ENCODE assay signal across 8 cellular contexts in the genomic region with DNA sequence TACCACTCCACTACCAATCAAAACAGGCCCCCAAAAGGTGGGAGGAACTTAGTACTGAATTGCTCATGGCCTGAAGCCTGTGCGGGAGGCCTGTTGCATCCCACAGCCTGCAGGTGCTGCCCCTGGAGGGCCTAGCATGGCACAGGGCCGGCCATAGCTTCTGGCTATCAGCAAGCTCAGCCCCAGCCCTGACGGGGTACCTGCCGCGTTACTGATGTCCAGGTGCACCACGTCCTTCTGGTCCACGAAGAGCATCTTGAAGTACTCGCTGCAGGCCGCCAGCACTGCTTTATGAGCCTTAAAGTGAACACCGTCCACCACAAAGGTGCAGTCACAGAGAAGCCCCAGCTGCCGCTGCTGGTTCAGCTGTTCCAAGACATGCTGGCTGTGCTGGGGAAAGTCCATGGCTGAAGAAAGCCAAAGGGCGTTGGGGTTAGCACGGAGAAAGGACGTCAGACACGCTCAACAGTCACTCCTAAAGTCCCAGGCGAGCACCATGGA. TPM values are rescaled to one million over a fixed set of nuclear protein-coding genes. Genes with fewer than 3 reads are reported as not detected.
A peak's percentile ranks its signal among the peaks of the same experiment; 100 is the strongest.
DNase-seq lines count a peak whose midpoint lies in the region; ATAC-seq and TF ChIP-seq lines count a peak whose summit lies in the region.
"Had no signal": no experiment of that assay in that cellular context is flagged by ENCODE, and none has a peak within 500 bp of the region (broad histone marks: within the 10 kb centered on the region; RNA-seq: fewer than 3 reads in every experiment).

No MANE protein-coding gene starts in this region.

- H3K9me3 Mint-ChIP-seq in activated naive CD8-positive, alpha-beta T cell treated with anti-CD3 and anti-CD28 coated beads for 36 hours, result no peaks in the 10 kb centered on the region
- no peaks in the 10 kb centered on the region for H3K9me3 Mint-ChIP-seq in endothelial cell (ENCODE audit: unreplicated experiment)

- peak overlapping the region; percentile 50 for H3K14ac ChIP-seq in IMR-90 (replicated peaks; ENCODE audit: low read depth, low read length)

- peaks cover 63% of the 10 kb centered on the region for H3K4me1 Mint-ChIP-seq in activated naive CD8-positive, alpha-beta T cell treated with anti-CD3 and anti-CD28 coated beads for 36 hours
- peaks cover 23% of the 10 kb centered on the region for H3K4me1 Mint-ChIP-seq in endothelial cell (ENCODE audit: unreplicated experiment)

- H3K36me3 Mint-ChIP-seq in activated naive CD8-positive, alpha-beta T cell treated with anti-CD3 and anti-CD28 coated beads for 36 hours, result peaks cover 58% of the 10 kb centered on the region
- H3K36me3 Mint-ChIP-seq in endothelial cell (ENCODE audit: low read depth, unreplicated experiment), result peaks cover 25% of the 10 kb centered on the region

- peak overlapping the region; percentile 75 for H2BK20ac ChIP-seq in IMR-90 (ENCODE audit: low read depth, low read length)

- H3K4me3 Mint-ChIP-seq in activated naive CD8-positive, alpha-beta T cell treated with anti-CD3 and anti-CD28 coated beads for 36 hours, result no peak overlapping the region
- no peak overlapping the region for H3K4me3 Mint-ChIP-seq in endothelial cell (ENCODE audit: unreplicated experiment)

- H2AFZ ChIP-seq in IMR-90 (replicated peaks; ENCODE audit: low read length, poor library complexity), result no peak overlapping the region

- H3K27me3 ChIP-seq in IMR-90 (ENCODE audit: control insufficient read depth, insufficient read depth, low read length), result no peaks in the 10 kb centered on the region
- H3K27me3 ChIP-seq in stomach smooth muscle (ENCODE audit: control insufficient read depth in 1 of 2, insufficient read depth in 2 of 2, low read length in 2 of 2), result no peaks in the 10 kb centered on the region

- no TSS peak for BruUV-seq in IMR-90 (replicated peaks; lab: Mats Ljungman, UMichigan)

- peak overlapping the region; percentile 96 for H3K27ac Mint-ChIP-seq in activated naive CD8-positive, alpha-beta T cell treated with anti-CD3 and anti-CD28 coated beads for 36 hours
- no peak overlapping the region for H3K27ac Mint-ChIP-seq in endothelial cell (ENCODE audit: unreplicated experiment)

- peak overlapping the region; percentile 53 for H2AK9ac ChIP-seq in IMR-90 (replicated peaks; ENCODE audit: low read depth, low read length, poor library complexity)

- no peak overlapping the region for H3K18ac ChIP-seq in IMR-90 (ENCODE audit: low read depth, low read length)

- intact Hi-C loops in IMR-90 (cut with micrococcal nuclease), result no loop called here

- peak overlapping the region; percentile 74 for H2AK5ac ChIP-seq in IMR-90 (ENCODE audit: low read depth, low read length)

- H3K9me3 ChIP-seq in IMR-90 (ENCODE audit: control insufficient read depth, insufficient read depth, low read length), result no peaks in the 10 kb centered on the region
- no peaks in the 10 kb centered on the region for H3K9me3 ChIP-seq in stomach smooth muscle (ENCODE audit: control insufficient read depth in 2 of 2, low read length in 2 of 2)

- peak overlapping the region; percentile 97 for H3K4ac ChIP-seq in IMR-90 (ENCODE audit: low read depth, low read length)

- H3K27ac ChIP-seq in IMR-90 (ENCODE audit: insufficient read depth, low read length) (peak overlapping the region; percentile 87), stomach smooth muscle (ENCODE audit: low read length) (peak overlapping the region; percentile 92)

- POLR2A ChIA-PET in IMR-90 (lab: Charles Lee; ENCODE audit: unreplicated experiment), result no interaction called here

- no peaks in the 10 kb centered on the region for H3K27me3 Mint-ChIP-seq in activated naive CD8-positive, alpha-beta T cell treated with anti-CD3 and anti-CD28 coated beads for 36 hours
- peaks cover 16% of the 10 kb centered on the region for H3K27me3 Mint-ChIP-seq in endothelial cell (ENCODE audit: unreplicated experiment)

- no peak overlapping the region; the same call in 1 of the 2 replicates for H4K5ac ChIP-seq in IMR-90 (ENCODE audit: low read depth, low read length)

- peaks cover 6% of the 10 kb centered on the region; the same call in 1 of the 2 replicates for H4K20me1 ChIP-seq in IMR-90 (ENCODE audit: insufficient read depth, low read length)

- peaks cover 39% of the 10 kb centered on the region for H3K9me1 ChIP-seq in IMR-90 (ENCODE audit: insufficient read depth, low read length)

- 93% methylated on average over 16 of the region's 16 CpGs; no CpG with 5 or more reads in 1 of the 2 experiments for WGBS in IMR-90 (ENCODE audit: extremely low coverage in 2 of 2, insufficient read length in 1 of 2), 2 experiments

- peak overlapping the region; percentile 61 for H2BK5ac ChIP-seq in IMR-90 (ENCODE audit: low read depth, low read length, poor library complexity, severe bottlenecking)

- no peak overlapping the region for H3K9ac ChIP-seq in IMR-90 (ENCODE audit: low read depth, low read length)
- no peak overlapping the region for H3K9ac ChIP-seq in stomach smooth muscle (ENCODE audit: low read length in 2 of 2)

- CTCF ChIA-PET in IMR-90 (lab: Yijun Ruan, JAX), result no interaction called here

- H4K8ac ChIP-seq in IMR-90 (ENCODE audit: low read depth in 2 of 2, low read length in 2 of 2), result peak overlapping the region; percentile 59 to 95; a peak in 2 of 4 replicates

- DNase-seq in IMR-90, result no peak
- no peak for DNase-seq in activated naive CD8-positive, alpha-beta T cell treated with anti-CD3 and anti-CD28 coated beads for 36 hours
- peak; percentile 19 for DNase-seq in left kidney (ENCODE audit: low read depth, low spot score)
- DNase-seq in endothelial cell (ENCODE audit: low spot score), result no peak
- DNase-seq in NCI-H748 (lab: John Stamatoyannopoulos, UW; ENCODE audit: unreplicated experiment), result no peak

- TF ChIP-seq CTCF in IMR-90 (conservative IDR thresholded peaks at IDR 0.05; ENCODE audit: low read depth, low read length), result no peak
- TF ChIP-seq CTCF in endothelial cell (IDR thresholded peaks at IDR 0.05; ENCODE audit: unreplicated experiment), result no peak

- H2BK15ac ChIP-seq in IMR-90 (ENCODE audit: low read depth, low read length), result peak overlapping the region; percentile 68; the same call in 1 of the 3 replicates

- no peak for ATAC-seq in IMR-90 (ENCODE audit: low read depth)
- no peak for ATAC-seq in GM18867 (IDR thresholded peaks at IDR 0.05; ENCODE audit: unreplicated experiment)
- ATAC-seq: esophagus mucosa had no signal

- no peak for TF ChIP-seq POLR2A in IMR-90 (IDR thresholded peaks at IDR 0.05; ENCODE audit: low read depth, low read length)

- peak overlapping the region; percentile 2; the same call in 1 of the 2 replicates for H3K23ac ChIP-seq in IMR-90 (ENCODE audit: low read depth, low read length)

- in situ Hi-C loops in IMR-90 (cut with MboI; ENCODE audit: low sequenced_read_pairs), result no loop called here

- peaks cover 35 to 69% of the 10 kb centered on the region in 2 experiments for H3K79me1 ChIP-seq in IMR-90 (ENCODE audit: low read depth in 1 of 2, low read length in 2 of 2)

- no peak overlapping the region for H3K4me2 ChIP-seq in IMR-90 (ENCODE audit: low read depth, low read length)

- H2BK120ac ChIP-seq in IMR-90 (ENCODE audit: low read depth, low read length), result peak overlapping the region; percentile 78

- H4K91ac ChIP-seq in IMR-90 (ENCODE audit: insufficient read depth, low read depth, low read length), result peak overlapping the region; percentile 83

- TF ChIP-seq RAD21 in IMR-90 (IDR thresholded peaks at IDR 0.05; ENCODE audit: low read length), result no peak

- no peak overlapping the region for H3K4me3 ChIP-seq in IMR-90 (ENCODE audit: insufficient read depth, low read depth, low read length)
- no peak overlapping the region for H3K4me3 ChIP-seq in stomach smooth muscle (ENCODE audit: low read length in 2 of 2)

- dilution Hi-C loops in IMR-90 (cut with HindIII; ENCODE audit: low sequenced_read_pairs, unreplicated experiment), result no loop called here

- no peak overlapping the region for H3K56ac ChIP-seq in IMR-90 (ENCODE audit: extremely low read depth, insufficient read depth, low read length)

- peaks cover 46% of the 10 kb centered on the region for H3K36me3 ChIP-seq in IMR-90 (ENCODE audit: control insufficient read depth, insufficient read depth, low read length)
- H3K36me3 ChIP-seq in stomach smooth muscle (ENCODE audit: control insufficient read depth in 2 of 2, insufficient read depth in 2 of 2, low read length in 2 of 2), result peaks cover 19 to 31% of the 10 kb centered on the region in 2 donors

- H3K4me1 ChIP-seq in IMR-90 (ENCODE audit: control insufficient read depth, insufficient read depth, low read length) (peaks cover 42% of the 10 kb centered on the region), stomach smooth muscle (ENCODE audit: control insufficient read depth, insufficient read depth, low read length) (peaks cover 49% of the 10 kb centered on the region)

TF ChIP-seq in IMR-90, 13 proteins besides CTCF, POLR2A, EP300 and RAD21:
- TF ChIP-seq RFX5 (IDR thresholded peaks at IDR 0.05; ENCODE audit: low read depth, low read length) (no peak), MAFK (IDR thresholded peaks at IDR 0.05; ENCODE audit: low read depth, low read length) (no peak), SMC3 (IDR thresholded peaks at IDR 0.05; ENCODE audit: low read depth, low read length) (no peak), FOS (IDR thresholded peaks at IDR 0.05; ENCODE audit: low read depth, low read length) (no peak)
- TF ChIP-seq, protein P1, sequence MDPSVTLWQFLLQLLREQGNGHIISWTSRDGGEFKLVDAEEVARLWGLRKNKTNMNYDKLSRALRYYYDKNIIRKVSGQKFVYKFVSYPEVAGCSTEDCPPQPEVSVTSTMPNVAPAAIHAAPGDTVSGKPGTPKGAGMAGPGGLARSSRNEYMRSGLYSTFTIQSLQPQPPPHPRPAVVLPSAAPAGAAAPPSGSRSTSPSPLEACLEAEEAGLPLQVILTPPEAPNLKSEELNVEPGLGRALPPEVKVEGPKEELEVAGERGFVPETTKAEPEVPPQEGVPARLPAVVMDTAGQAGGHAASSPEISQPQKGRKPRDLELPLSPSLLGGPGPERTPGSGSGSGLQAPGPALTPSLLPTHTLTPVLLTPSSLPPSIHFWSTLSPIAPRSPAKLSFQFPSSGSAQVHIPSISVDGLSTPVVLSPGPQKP (IDR thresholded peaks at IDR 0.05; ENCODE audit: borderline replicate concordance, low read depth, low read length), result no peak

RNA-seq across cellular contexts. Expression of gene ZBTB17, which starts 27.8 kb away (rescaled TPM):
- total RNA-seq in IMR-90 (2012; rRNA removed), result 26.3 and 29.7 TPM in 2 replicates
- 58.2 and 65.5 TPM in 2 replicates for polyA plus RNA-seq in IMR-90 (2012; rRNA removed)
- polyA plus RNA-seq in IMR-90 (2012; cell fraction: cytosol; rRNA removed), result 27.1 and 37.4 TPM in 2 replicates
- polyA plus RNA-seq in IMR-90 (2012; cell fraction: nucleus; rRNA removed; ENCODE audit: low replicate concordance), result 190 and 417 TPM in 2 replicates
- total RNA-seq in activated naive CD8-positive, alpha-beta T cell treated with anti-CD3 and anti-CD28 coated beads for 36 hours, result 10 to 100 TPM; 52.3 to 56.1 TPM
- 33.6 TPM for total RNA-seq in endothelial cell (ENCODE audit: unreplicated experiment)

RNA-seq across cellular contexts. Expression of gene SRARP, which starts 55.9 kb away (rescaled TPM):
- total RNA-seq in IMR-90 (2012; rRNA removed) (not detected in 2 replicates), endothelial cell (ENCODE audit: unreplicated experiment) (0.10 TPM)
- not detected in 2 replicates for polyA plus RNA-seq in IMR-90 (2012; rRNA removed)
- not detected in 2 replicates for polyA plus RNA-seq in IMR-90 (2012; cell fraction: cytosol; rRNA removed)
- not detected in 2 replicates for polyA plus RNA-seq in IMR-90 (2012; cell fraction: nucleus; rRNA removed; ENCODE audit: low replicate concordance)
- not detected for total RNA-seq in activated naive CD8-positive, alpha-beta T cell treated with anti-CD3 and anti-CD28 coated beads for 36 hours
- total RNA-seq: esophagus mucosa had no signal
